10 cellular contexts compared by ENCODE assay signal in genomic region chr10:77872947-77873557, GRCh38. TPM values are rescaled to one million over a fixed set of nuclear protein-coding genes. Genes with fewer than 3 reads are reported as not detected.
A peak's percentile ranks its signal among the peaks of the same experiment; 100 is the strongest.
DNase-seq lines count a peak whose midpoint lies in the region; TF ChIP-seq lines count a peak whose summit lies in the region.
"Had no signal": no experiment of that assay in that cellular context is flagged by ENCODE, and none has a peak within 500 bp of the region (broad histone marks: within the 10 kb centered on the region; RNA-seq: fewer than 3 reads in every experiment).

No MANE protein-coding gene starts in this region.

- H3K36me3 ChIP-seq in thyroid gland: no peaks in the 10 kb centered on the region

- TF ChIP-seq CTCF in NB4 (IDR thresholded peaks at IDR 0.05; ENCODE audit: low read depth, low read length): no peak
- TF ChIP-seq CTCF in astrocyte of the spinal cord (IDR thresholded peaks at IDR 0.05; ENCODE audit: low read depth, low read length): no peak
- no peak for TF ChIP-seq CTCF in mesothelial cell of epicardium (IDR thresholded peaks at IDR 0.05; ENCODE audit: unreplicated experiment)
- TF ChIP-seq CTCF in thyroid gland (IDR thresholded peaks at IDR 0.05): no peak

- TF ChIP-seq POLR2A in NB4 (IDR thresholded peaks at IDR 0.05; ENCODE audit: extremely low read depth, insufficient read length) (no peak), thyroid gland (IDR thresholded peaks at IDR 0.05) (no peak)

- peaks cover 43 to 62% of the 10 kb centered on the region in 2 donors for H3K4me1 ChIP-seq in thyroid gland

- H3K27ac ChIP-seq in thyroid gland: peak overlapping the region; percentile 75 to 90 (median 76)

- peaks cover 46% of the 10 kb centered on the region for H3K4me1 Mint-ChIP-seq in mesothelial cell of epicardium

- peaks cover 1% of the 10 kb centered on the region for H3K36me3 Mint-ChIP-seq in mesothelial cell of epicardium
- H3K36me3 Mint-ChIP-seq: activated CD4-positive, alpha-beta memory T cell treated with anti-CD3 and anti-CD28 coated beads for 36 hours; activated naive CD4-positive, alpha-beta T cell treated with anti-CD3 and anti-CD28 coated beads, Interleukin-2, amount 50 U/mL, for 24 hours had no signal

- no peaks in the 10 kb centered on the region for H3K9me3 ChIP-seq in thyroid gland

- H3K27me3 ChIP-seq in thyroid gland: no peaks in the 10 kb centered on the region

- H3K27ac Mint-ChIP-seq in mesothelial cell of epicardium: peak overlapping the region; percentile 6
- H3K27ac Mint-ChIP-seq: activated naive CD4-positive, alpha-beta T cell treated with anti-CD3 and anti-CD28 coated beads, Interleukin-2, amount 50 U/mL, for 24 hours had no signal

- in situ Hi-C loops in astrocyte of the spinal cord (cut with HindIII; ENCODE audit: low sequenced_read_pairs): no loop called here

- H3K4me3 Mint-ChIP-seq in mesothelial cell of epicardium: no peak overlapping the region
- H3K4me3 Mint-ChIP-seq: activated CD4-positive, alpha-beta memory T cell treated with anti-CD3 and anti-CD28 coated beads for 36 hours; activated naive CD4-positive, alpha-beta T cell treated with anti-CD3 and anti-CD28 coated beads, Interleukin-2, amount 50 U/mL, for 24 hours had no signal

- intact Hi-C loops in thyroid gland (cut with DNase I): no loop called here

- DNase-seq in NB4 (ENCODE audit: low read depth): peak; percentile 36
- peak; percentile 20 for DNase-seq in astrocyte of the spinal cord (ENCODE audit: low read depth, low spot score)
- no peak for DNase-seq in mesothelial cell of epicardium (ENCODE audit: low spot score in 2 of 2, unreplicated experiment in 2 of 2)
- DNase-seq in thyroid gland: no peak
- no peak for DNase-seq in GDM1 (lab: John Stamatoyannopoulos, UW)
- DNase-seq in amygdala (lab: John Stamatoyannopoulos, UW): no peak
- DNase-seq in HuH-7.5 (ENCODE audit: low spot score): no peak
- DNase-seq: DMS79 treated with DMSO at 0.1 percent for 48 hours had no signal

- no peaks in the 10 kb centered on the region for H3K9me3 Mint-ChIP-seq in mesothelial cell of epicardium
- H3K9me3 Mint-ChIP-seq: activated CD4-positive, alpha-beta memory T cell treated with anti-CD3 and anti-CD28 coated beads for 36 hours; activated naive CD4-positive, alpha-beta T cell treated with anti-CD3 and anti-CD28 coated beads, Interleukin-2, amount 50 U/mL, for 24 hours had no signal

- no peaks in the 10 kb centered on the region for H3K27me3 Mint-ChIP-seq in mesothelial cell of epicardium (ENCODE audit: low read depth)
- H3K27me3 Mint-ChIP-seq: activated CD4-positive, alpha-beta memory T cell treated with anti-CD3 and anti-CD28 coated beads for 36 hours; activated naive CD4-positive, alpha-beta T cell treated with anti-CD3 and anti-CD28 coated beads, Interleukin-2, amount 50 U/mL, for 24 hours had no signal

- 84 to 92% methylated on average over 5 to 7 of the region's 7 CpGs for WGBS in thyroid gland, 2 donors

- H3K4me3 ChIP-seq in NB4 (ENCODE audit: low read depth, low read length) (no peak overlapping the region), astrocyte of the spinal cord (ENCODE audit: low read depth, low read length) (no peak overlapping the region), thyroid gland (replicated peaks in 1 of 3) (no peak overlapping the region)

RNA-seq across cellular contexts. Expression of gene DLG5, which starts 53.5 kb away (rescaled TPM):
- total RNA-seq in mesothelial cell of epicardium (79.8 to 82.2 TPM (median 80.2 TPM) in 3 replicates), thyroid gland (10 to 100 TPM; 45.4 to 92.4 (median 61.2) TPM)

Comparison
In these comparisons a context has a peak if more than half of its experiments do, and no peak if none do; other contexts are left out.
1. DNase-seq: peak in NB4 (single experiment) and astrocyte of the spinal cord (single experiment); none in mesothelial cell of epicardium (0 of 2), thyroid gland (0 of 2), GDM1 (single experiment), amygdala (0 of 56) and HuH-7.5 (single experiment).